2 cellular contexts compared by ENCODE assay signal in the genomic region with DNA sequence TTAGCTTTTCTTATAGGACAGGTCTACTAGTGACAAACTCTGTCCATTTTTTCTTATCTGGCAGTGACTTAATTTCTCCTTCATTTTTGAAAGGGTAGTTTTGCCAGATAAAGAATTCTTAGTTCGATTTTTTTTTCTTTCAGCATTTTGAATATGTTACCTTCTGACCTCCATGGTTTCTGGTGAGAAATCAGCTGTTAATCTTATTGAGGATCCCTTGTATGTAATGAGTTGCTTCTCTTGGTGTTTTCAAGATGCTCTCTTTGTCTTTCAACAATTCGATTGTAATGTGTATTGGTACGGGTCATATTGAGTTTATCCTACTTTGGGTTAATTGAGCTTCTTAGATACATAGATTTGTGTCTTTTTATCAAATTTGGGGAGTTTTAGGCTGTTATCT.
A peak's percentile ranks its signal among the peaks of the same experiment; 100 is the strongest.
TF ChIP-seq lines count a peak whose summit lies in the region.

No MANE protein-coding gene starts in this region.

TF ChIP-seq in HEK293, 187 proteins besides CTCF, POLR2A, EP300 and RAD21:
- peak; percentile 63 for TF ChIP-seq SETDB1 (IDR thresholded peaks at IDR 0.05; ENCODE audit: insufficient read length, low read length)
- TF ChIP-seq, protein P1, sequence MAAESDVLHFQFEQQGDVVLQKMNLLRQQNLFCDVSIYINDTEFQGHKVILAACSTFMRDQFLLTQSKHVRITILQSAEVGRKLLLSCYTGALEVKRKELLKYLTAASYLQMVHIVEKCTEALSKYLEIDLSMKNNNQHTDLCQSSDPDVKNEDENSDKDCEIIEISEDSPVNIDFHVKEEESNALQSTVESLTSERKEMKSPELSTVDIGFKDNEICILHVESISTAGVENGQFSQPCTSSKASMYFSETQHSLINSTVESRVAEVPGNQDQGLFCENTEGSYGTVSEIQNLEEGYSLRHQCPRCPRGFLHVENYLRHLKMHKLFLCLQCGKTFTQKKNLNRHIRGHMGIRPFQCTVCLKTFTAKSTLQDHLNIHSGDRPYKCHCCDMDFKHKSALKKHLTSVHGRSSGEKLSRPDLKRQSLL (tag by site-specific recombination; IDR thresholded peaks at IDR 0.05): 0 out of 2 replicates have a peak, but pooled peaks have one; percentile 6
- TF ChIP-seq ZNF791 (tag by site-specific recombination; IDR thresholded peaks at IDR 0.05): peak; percentile 99
- TF ChIP-seq KLF1 (tag by site-specific recombination; IDR thresholded peaks at IDR 0.05): no peak
- 0 out of 2 replicates have a peak, but pooled peaks have one; percentile 4 for TF ChIP-seq ZNF202 (tag by site-specific recombination; IDR thresholded peaks at IDR 0.05; ENCODE audit: borderline replicate concordance)
- peak; percentile 46; the same call in 1 of the 2 replicates for TF ChIP-seq ZNF558 (tag by site-specific recombination; IDR thresholded peaks at IDR 0.05)
- TF ChIP-seq ZFP41 (tag by site-specific recombination; IDR thresholded peaks at IDR 0.05; ENCODE audit: borderline replicate concordance): no peak
TF ChIP-seq in HEK293: peak in this region for 5.

TF ChIP-seq in K562, 482 proteins besides CTCF, POLR2A, EP300 and RAD21:
- TF ChIP-seq MEF2D (tag; conservative IDR thresholded peaks at IDR 0.05; ENCODE audit: low read depth) (no peak), PML (IDR thresholded peaks at IDR 0.05; ENCODE audit: low read length) (no peak), DACH1 (IDR thresholded peaks at IDR 0.05; ENCODE audit: partially characterized antibody) (peak; percentile 29), TAL1 (IDR thresholded peaks at IDR 0.05) (no peak), NBN (IDR thresholded peaks at IDR 0.05; ENCODE audit: low read depth) (no peak), TRIM28 (IDR thresholded peaks at IDR 0.05) (0 out of 2 replicates have a peak, but pooled peaks have one; percentile 63), CBX3 (IDR thresholded peaks at IDR 0.05; ENCODE audit: borderline replicate concordance in 1 of 2, low read length in 2 of 2) (peak in 1 of 2 experiments; percentile 86; a peak in 2 of 3 replicates), HDAC1 (IDR thresholded peaks at IDR 0.05) (no peak), ARID1B (IDR thresholded peaks at IDR 0.05) (no peak), BDP1 (IDR thresholded peaks at IDR 0.05; ENCODE audit: insufficient read depth, insufficient read length) (no peak), IFI16 (CRISPR knock-in tag; IDR thresholded peaks at IDR 0.05) (no peak), ETV1 (tag; conservative IDR thresholded peaks at IDR 0.05; ENCODE audit: low read depth) (no peak)
- TF ChIP-seq, protein P2, sequence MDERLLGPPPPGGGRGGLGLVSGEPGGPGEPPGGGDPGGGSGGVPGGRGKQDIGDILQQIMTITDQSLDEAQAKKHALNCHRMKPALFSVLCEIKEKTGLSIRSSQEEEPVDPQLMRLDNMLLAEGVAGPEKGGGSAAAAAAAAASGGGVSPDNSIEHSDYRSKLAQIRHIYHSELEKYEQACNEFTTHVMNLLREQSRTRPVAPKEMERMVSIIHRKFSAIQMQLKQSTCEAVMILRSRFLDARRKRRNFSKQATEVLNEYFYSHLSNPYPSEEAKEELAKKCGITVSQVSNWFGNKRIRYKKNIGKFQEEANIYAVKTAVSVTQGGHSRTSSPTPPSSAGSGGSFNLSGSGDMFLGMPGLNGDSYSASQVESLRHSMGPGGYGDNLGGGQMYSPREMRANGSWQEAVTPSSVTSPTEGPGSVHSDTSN (CRISPR knock-in tag; IDR thresholded peaks at IDR 0.05; ENCODE audit: low read depth): no peak
- TF ChIP-seq, protein P2 (tag; conservative IDR thresholded peaks at IDR 0.05; ENCODE audit: low read depth): no peak
